In the genomic region with DNA sequence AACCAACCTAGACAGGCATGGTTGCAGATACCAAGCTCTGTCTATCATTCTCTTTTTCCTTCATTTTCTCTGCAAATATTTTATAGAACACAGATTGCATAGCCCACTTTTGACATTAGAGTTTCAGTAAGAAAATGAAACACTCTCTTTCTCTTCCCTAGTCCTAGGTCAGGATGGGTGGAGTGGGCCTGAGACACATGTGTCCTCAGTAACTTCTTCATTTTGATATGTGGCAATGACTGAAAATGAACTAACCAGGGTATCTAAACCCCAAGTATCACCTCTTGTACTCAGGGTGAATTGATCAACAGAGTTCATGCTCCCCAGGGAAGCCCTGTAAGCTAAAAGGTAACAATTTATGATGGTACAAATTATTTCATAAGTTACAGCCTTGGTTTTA, we compare ENCODE assay signal across 26 cellular contexts.
"Had no signal": no experiment of that assay in that cellular context is flagged by ENCODE, and none has a peak within 500 bp of the region (broad histone marks: within the 10 kb centered on the region; RNA-seq: fewer than 3 reads in every experiment).

No MANE protein-coding gene starts in this region.

- DNase-seq: cortex of kidney; effector memory CD8-positive, alpha-beta T cell; erythroblast; esophagus squamous epithelium; foreskin melanocyte; glutamatergic neuron; heart right ventricle; hippocampal formation; kidney glomerular epithelial cell; left colon; left ventricle myocardium inferior; naive B cell; right cardiac atrium; sigmoid colon; stimulated activated CD4-positive, alpha-beta T cell treated with anti-CD3 and anti-CD28 coated beads, Interleukin-2, amount 100 ng/mL, for 24 hours; stimulated activated CD4-positive, alpha-beta T cell treated with anti-CD3 and anti-CD28 coated beads, Interleukin-4, amount 100 ng/mL, for 24 hours; stimulated activated naive CD4-positive, alpha-beta T cell treated with Interleukin-2 at 50 U/mL for 16 hours; stomach; thyroid gland; trophoblast cell had no signal

- ATAC-seq: effector memory CD8-positive, alpha-beta T cell; heart right ventricle; left colon; right cardiac atrium; stimulated activated effector memory CD8-positive, alpha-beta T cell treated with anti-CD3 and anti-CD28 coated beads, Interleukin-12 subunit alpha, Interleukin-12 subunit beta, amount 100 ng/mL, for 72 hours had no signal

- H3K36me3 ChIP-seq: esophagus squamous epithelium, heart right ventricle, left ventricle myocardium inferior, neural progenitor cell, prostate gland, sigmoid colon, stomach, thyroid gland had no signal

- H3K9me3 ChIP-seq: esophagus squamous epithelium, heart right ventricle, left ventricle myocardium inferior, prostate gland, sigmoid colon, stomach, thyroid gland had no signal

- FAIRE-seq: endometrium, islet of Langerhans had no signal

- H3K4me3 ChIP-seq: esophagus squamous epithelium, heart right ventricle, left ventricle myocardium inferior, lung, neural progenitor cell, prostate gland, sigmoid colon, stomach, thyroid gland had no signal

- H3K27ac ChIP-seq: esophagus squamous epithelium, heart right ventricle, left ventricle myocardium inferior, neural progenitor cell, prostate gland, sigmoid colon, stomach, thyroid gland had no signal

- H3K4me1 ChIP-seq: esophagus squamous epithelium, left ventricle myocardium inferior, neural progenitor cell, prostate gland, sigmoid colon, stomach, thyroid gland had no signal

- H3K27me3 ChIP-seq: esophagus squamous epithelium, heart right ventricle, neural progenitor cell, sigmoid colon, stomach, thyroid gland had no signal
